In genomic region chr10:95536017-95536416, GRCh38 we compare ENCODE assay signal across 16 cellular contexts. TPM values are rescaled to one million over a fixed set of nuclear protein-coding genes. Genes with fewer than 3 reads are reported as not detected.
DNase-seq lines count a peak whose midpoint lies in the region; ATAC-seq, FAIRE-seq and TF ChIP-seq lines count a peak whose summit lies in the region.
"Had no signal": no experiment of that assay in that cellular context is flagged by ENCODE, and none has a peak within 500 bp of the region (broad histone marks: within the 10 kb centered on the region; RNA-seq: fewer than 3 reads in every experiment).

No MANE protein-coding gene starts in this region.

- no peak for FAIRE-seq in small intestine (lab: Jason Lieb, UNC)

- WGBS in small intestine, 3 donors: 64 to 87% (median 82%) methylated on average over 8 of the region's 8 CpGs

- no peak for TF ChIP-seq CTCF in fibroblast of the aortic adventitia (IDR thresholded peaks at IDR 0.05; ENCODE audit: insufficient read depth, low read length)

- H3K36me3 ChIP-seq in mucosa of rectum (ENCODE audit: control insufficient read depth in 2 of 2, insufficient read depth in 2 of 2, low read length in 2 of 2) (no peaks in the 10 kb centered on the region), stomach smooth muscle (ENCODE audit: control insufficient read depth in 2 of 2, insufficient read depth in 2 of 2, low read length in 2 of 2) (peaks cover 4 to 5% of the 10 kb centered on the region in 2 donors), small intestine (ENCODE audit: control insufficient read depth in 2 of 2, insufficient read depth in 2 of 2, low read length in 2 of 2) (no peaks in the 10 kb centered on the region)

- H3K4me3 ChIP-seq in fibroblast of the aortic adventitia (ENCODE audit: low read depth, low read length) (no peak overlapping the region), mucosa of rectum (ENCODE audit: low read length in 2 of 2) (no peak overlapping the region), stomach smooth muscle (ENCODE audit: low read length in 2 of 2) (no peak overlapping the region), small intestine (ENCODE audit: low read depth in 1 of 2, low read length in 2 of 2) (no peak overlapping the region)

- H3K9ac ChIP-seq in mucosa of rectum (ENCODE audit: low read depth in 1 of 2, low read length in 2 of 2) (no peak overlapping the region), stomach smooth muscle (ENCODE audit: low read length in 2 of 2) (peak overlapping the region; percentile 68 to 86)

- ATAC-seq in GM21526 (IDR thresholded peaks at IDR 0.05; ENCODE audit: low FRiP score, unreplicated experiment) (no peak), HG02763 (IDR thresholded peaks at IDR 0.05; ENCODE audit: unreplicated experiment) (no peak)
- ATAC-seq: HCT116; naive thymus-derived CD8-positive, alpha-beta T cell had no signal

- H3K4me1 ChIP-seq in mucosa of rectum (ENCODE audit: control insufficient read depth in 2 of 2, insufficient read depth in 2 of 2, low read length in 2 of 2) (peaks cover 13 to 16% of the 10 kb centered on the region in 2 donors), stomach smooth muscle (ENCODE audit: control insufficient read depth, insufficient read depth, low read length) (peaks cover 92% of the 10 kb centered on the region), small intestine (ENCODE audit: control insufficient read depth in 2 of 2, insufficient read depth in 1 of 2, low read depth in 1 of 2, low read length in 1 of 2) (peaks cover 0 to 3% of the 10 kb centered on the region in 2 donors)

- H3K27ac ChIP-seq in mucosa of rectum (ENCODE audit: low read depth in 2 of 2, low read length in 2 of 2) (peak overlapping the region; percentile 70 to 79), stomach smooth muscle (ENCODE audit: low read length) (peak overlapping the region; percentile 99), small intestine (ENCODE audit: low read depth in 1 of 2, low read length in 1 of 2) (no peak overlapping the region)

- H3K27me3 ChIP-seq in mucosa of rectum (ENCODE audit: control insufficient read depth in 2 of 2, insufficient read depth in 2 of 2, low read length in 2 of 2) (no peaks in the 10 kb centered on the region), stomach smooth muscle (ENCODE audit: control insufficient read depth in 1 of 2, insufficient read depth in 2 of 2, low read length in 2 of 2) (no peaks in the 10 kb centered on the region), small intestine (ENCODE audit: control insufficient read depth in 2 of 2, insufficient read depth in 2 of 2, low read length in 2 of 2) (no peaks in the 10 kb centered on the region)

- DNase-seq in astrocyte of the hippocampus (ENCODE audit: low read depth, low spot score): peak; percentile 75
- peak; percentile 8 for DNase-seq in fibroblast of the aortic adventitia (ENCODE audit: low read depth)
- no peak for DNase-seq in hypothalamus (lab: John Stamatoyannopoulos, UW)
- no peak for DNase-seq in small intestine
- DNase-seq: activated CD8-positive, alpha-beta memory T cell treated with anti-CD3 and anti-CD28 coated beads, Interleukin-2, amount 50 U/mL, for 48 hours; AML-193; cortex of kidney; foreskin fibroblast; Karpas-422; naive thymus-derived CD8-positive, alpha-beta T cell; NCI-H146 had no signal

- H3K9me3 ChIP-seq in mucosa of rectum (ENCODE audit: control insufficient read depth in 2 of 2, low read length in 2 of 2): no peaks in the 10 kb centered on the region
- no peaks in the 10 kb centered on the region for H3K9me3 ChIP-seq in stomach smooth muscle (ENCODE audit: control insufficient read depth in 2 of 2, low read length in 2 of 2)
- no peaks in the 10 kb centered on the region for H3K9me3 ChIP-seq in small intestine (ENCODE audit: control insufficient read depth, low read depth)

RNA-seq across cellular contexts. Expression of gene SORBS1, which starts 25.2 kb away (rescaled TPM):
- total RNA-seq in fibroblast of the aortic adventitia (ENCODE audit: low replicate concordance): 0.36 and 0.74 TPM in 2 replicates
- polyA plus RNA-seq in small intestine: 10 to 100 TPM in 1 of 3 donors, 1 to 10 TPM in 2; 4.9 to 32.9 (median 7.3) TPM

Comparison
In these comparisons a context has a peak if more than half of its experiments do, and no peak if none do; other contexts are left out.
1. DNase-seq: peak in astrocyte of the hippocampus (single experiment) and fibroblast of the aortic adventitia (single experiment); none in hypothalamus (0 of 51) and small intestine (single experiment).
2. H3K27ac ChIP-seq: peak in mucosa of rectum (2 of 2) and stomach smooth muscle (single experiment); none in small intestine (0 of 2).
3. H3K9ac ChIP-seq: peak in stomach smooth muscle (2 of 2); none in mucosa of rectum (0 of 2).